1 cellular context compared by ENCODE assay signal in genomic region chr16:909281-910000, GRCh38.
TF ChIP-seq lines count a peak whose summit lies in the region.

No MANE protein-coding gene starts in this region.

TF ChIP-seq in H1, 55 proteins besides CTCF, POLR2A, EP300 and RAD21:
- TF ChIP-seq SIRT6 (IDR thresholded peaks at IDR 0.05; ENCODE audit: low read length) (no peak), CHD7 (IDR thresholded peaks at IDR 0.05; ENCODE audit: insufficient replicate concordance, low read length) (no peak), NANOG (IDR thresholded peaks at IDR 0.05; ENCODE audit: insufficient read depth, low read depth, low read length, poor library complexity, severe bottlenecking) (no peak), ASH2L (IDR thresholded peaks at IDR 0.05; ENCODE audit: low read length) (no peak), RFX5 (IDR thresholded peaks at IDR 0.05; ENCODE audit: borderline replicate concordance, low read depth, low read length) (no peak), USF2 (IDR thresholded peaks at IDR 0.05; ENCODE audit: low read length) (no peak), HDAC2 (IDR thresholded peaks at IDR 0.05; ENCODE audit: borderline replicate concordance in 1 of 2, low read depth in 2 of 2, low read length in 2 of 2) (no peak), TBP (IDR thresholded peaks at IDR 0.05; ENCODE audit: low read depth, low read length) (no peak), BRCA1 (IDR thresholded peaks at IDR 0.05; ENCODE audit: low read depth, low read length) (no peak), SRF (IDR thresholded peaks at IDR 0.05; ENCODE audit: low read depth, low read length) (no peak), RBBP5 (IDR thresholded peaks at IDR 0.05; ENCODE audit: borderline replicate concordance, low read depth, low read length) (no peak), CBX8 (IDR thresholded peaks at IDR 0.05; ENCODE audit: borderline replicate concordance, low read depth, low read length) (no peak), SAP30 (IDR thresholded peaks at IDR 0.05; ENCODE audit: insufficient read depth, insufficient replicate concordance, low read length) (no peak)
TF ChIP-seq in H1: peak in this region for 0.
